12 cellular contexts compared by ENCODE assay signal in genomic region chr2:183349046-183349445, GRCh38.
DNase-seq lines count a peak whose midpoint lies in the region; ATAC-seq lines count a peak whose summit lies in the region.
"Had no signal": no experiment of that assay in that cellular context is flagged by ENCODE, and none has a peak within 500 bp of the region (broad histone marks: within the 10 kb centered on the region; RNA-seq: fewer than 3 reads in every experiment).

No MANE protein-coding gene starts in this region.

- no peaks in the 10 kb centered on the region for H3K4me1 ChIP-seq in skeletal muscle satellite cell (ENCODE audit: control insufficient read depth, insufficient read depth, low read length)
- H3K4me1 ChIP-seq: SJSA1 had no signal

- H3K9ac ChIP-seq in skeletal muscle satellite cell (ENCODE audit: low read depth, low read length), result no peak overlapping the region

- DNase-seq in anterior cingulate cortex (lab: John Stamatoyannopoulos, UW) (peak in 54 of 58 donors; percentile 1 to 80 (median 34)), NCI-H2171 (lab: John Stamatoyannopoulos, UW) (no peak), ecto neural progenitor cell (ENCODE audit: low spot score) (no peak)
- DNase-seq: activated CD4-positive, CD25-positive, alpha-beta regulatory T cell treated with anti-CD3 and anti-CD28 coated beads, Interleukin-2, amount 50 U/mL, for 72 hours; KBM-7; NCI-H2227 treated with DMSO at 0.1 percent for 48 hours had no signal

- ATAC-seq in GM19351 (IDR thresholded peaks at IDR 0.05; ENCODE audit: unreplicated experiment), result peak; percentile 37
- ATAC-seq in HG03520 (IDR thresholded peaks at IDR 0.05; ENCODE audit: unreplicated experiment), result peak; percentile 39
- ATAC-seq in GM21737 (IDR thresholded peaks at IDR 0.05; ENCODE audit: unreplicated experiment), result no peak

- H3K4me3 ChIP-seq in skeletal muscle satellite cell (ENCODE audit: low read length), result peak overlapping the region; percentile 22
- H3K4me3 ChIP-seq: SJSA1, skin epidermis had no signal

- H3K27me3 ChIP-seq in skeletal muscle satellite cell (ENCODE audit: control insufficient read depth, insufficient read depth, low read length), result no peaks in the 10 kb centered on the region
- H3K27me3 ChIP-seq: SJSA1 had no signal

- no peaks in the 10 kb centered on the region for H3K9me3 ChIP-seq in skeletal muscle satellite cell (replicated peaks; ENCODE audit: low read length)
- H3K9me3 ChIP-seq: SJSA1 had no signal

- peak overlapping the region; percentile 13 for H3K4me2 ChIP-seq in skeletal muscle satellite cell (ENCODE audit: low read length)

- no peaks in the 10 kb centered on the region for H3K36me3 ChIP-seq in skeletal muscle satellite cell (ENCODE audit: insufficient read depth, low read length)
- H3K36me3 ChIP-seq: SJSA1 had no signal

Comparison
In these comparisons a context has a peak if more than half of its experiments do, and no peak if none do; other contexts are left out.
1. DNase-seq: peak in anterior cingulate cortex (54 of 58); none in NCI-H2171 (single experiment) and ecto neural progenitor cell (single experiment).